ENCODE assay signal across 1 cellular context in the genomic region with DNA sequence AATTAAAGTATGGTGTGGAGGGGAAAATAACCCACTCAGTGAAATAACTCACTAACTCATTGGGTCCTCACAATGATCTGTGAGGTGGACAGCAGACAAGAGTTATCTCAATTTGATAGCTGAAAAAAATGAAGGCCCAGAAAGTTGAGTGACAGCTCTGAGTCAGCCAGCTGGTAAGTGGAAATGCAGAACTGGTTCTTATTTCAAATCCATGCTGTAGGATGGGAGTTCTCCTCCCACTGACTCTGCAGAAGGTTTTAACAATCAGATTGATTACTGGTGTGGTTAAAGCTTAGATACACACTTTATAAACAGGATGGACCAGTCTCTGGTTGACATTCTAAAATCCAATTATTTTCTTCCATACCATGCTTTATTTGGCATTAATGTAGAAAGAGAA.
A peak's percentile ranks its signal among the peaks of the same experiment; 100 is the strongest.
TF ChIP-seq lines count a peak whose summit lies in the region.

No MANE protein-coding gene starts in this region.

TF ChIP-seq in K562, 482 proteins besides CTCF, POLR2A, EP300 and RAD21 (continued from another document):
- TF ChIP-seq MEIS2 (IDR thresholded peaks at IDR 0.05; ENCODE audit: partially characterized antibody): peak; percentile 53
- TF ChIP-seq, protein P1, sequence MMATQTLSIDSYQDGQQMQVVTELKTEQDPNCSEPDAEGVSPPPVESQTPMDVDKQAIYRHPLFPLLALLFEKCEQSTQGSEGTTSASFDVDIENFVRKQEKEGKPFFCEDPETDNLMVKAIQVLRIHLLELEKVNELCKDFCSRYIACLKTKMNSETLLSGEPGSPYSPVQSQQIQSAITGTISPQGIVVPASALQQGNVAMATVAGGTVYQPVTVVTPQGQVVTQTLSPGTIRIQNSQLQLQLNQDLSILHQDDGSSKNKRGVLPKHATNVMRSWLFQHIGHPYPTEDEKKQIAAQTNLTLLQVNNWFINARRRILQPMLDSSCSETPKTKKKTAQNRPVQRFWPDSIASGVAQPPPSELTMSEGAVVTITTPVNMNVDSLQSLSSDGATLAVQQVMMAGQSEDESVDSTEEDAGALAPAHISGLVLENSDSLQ (IDR thresholded peaks at IDR 0.05): peak; percentile 88
